In the genomic region with DNA sequence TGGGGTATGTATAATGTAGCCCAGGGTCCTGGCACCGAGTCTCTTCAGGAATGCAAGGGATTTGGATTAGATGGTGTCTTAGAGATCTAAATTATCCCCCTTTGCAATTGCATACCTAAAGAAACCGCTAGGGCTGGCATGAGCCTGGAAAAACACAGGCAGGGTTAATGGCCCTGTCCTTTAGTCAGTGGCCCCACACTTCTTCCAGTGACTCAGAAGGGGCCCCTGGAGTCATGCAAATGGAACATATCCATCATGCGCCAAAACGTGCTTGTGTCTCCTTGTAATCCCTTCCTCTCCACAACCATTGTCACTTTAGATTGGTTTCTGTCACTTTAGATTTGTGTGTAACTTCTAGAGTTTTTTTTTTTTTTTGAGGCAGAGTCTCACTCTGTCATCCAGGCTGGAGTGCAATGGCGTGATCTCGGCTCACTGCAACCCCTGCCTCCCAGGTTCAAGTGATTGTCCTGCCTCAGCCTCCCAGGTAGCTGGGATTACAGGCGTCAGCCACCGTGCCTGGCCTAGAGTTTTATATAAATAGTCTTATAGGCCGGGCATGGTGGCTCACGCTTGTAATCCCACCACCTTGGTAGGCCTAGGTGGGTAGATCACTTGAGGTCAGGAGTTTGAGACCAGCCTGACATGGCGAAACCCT, we compare ENCODE assay signal across 1 cellular context.
TF ChIP-seq lines count a peak whose summit lies in the region.

No MANE protein-coding gene starts in this region.

TF ChIP-seq in neural cell, 6 proteins besides CTCF, POLR2A, EP300 and RAD21 (continued from another document):
- TF ChIP-seq, protein P1, sequence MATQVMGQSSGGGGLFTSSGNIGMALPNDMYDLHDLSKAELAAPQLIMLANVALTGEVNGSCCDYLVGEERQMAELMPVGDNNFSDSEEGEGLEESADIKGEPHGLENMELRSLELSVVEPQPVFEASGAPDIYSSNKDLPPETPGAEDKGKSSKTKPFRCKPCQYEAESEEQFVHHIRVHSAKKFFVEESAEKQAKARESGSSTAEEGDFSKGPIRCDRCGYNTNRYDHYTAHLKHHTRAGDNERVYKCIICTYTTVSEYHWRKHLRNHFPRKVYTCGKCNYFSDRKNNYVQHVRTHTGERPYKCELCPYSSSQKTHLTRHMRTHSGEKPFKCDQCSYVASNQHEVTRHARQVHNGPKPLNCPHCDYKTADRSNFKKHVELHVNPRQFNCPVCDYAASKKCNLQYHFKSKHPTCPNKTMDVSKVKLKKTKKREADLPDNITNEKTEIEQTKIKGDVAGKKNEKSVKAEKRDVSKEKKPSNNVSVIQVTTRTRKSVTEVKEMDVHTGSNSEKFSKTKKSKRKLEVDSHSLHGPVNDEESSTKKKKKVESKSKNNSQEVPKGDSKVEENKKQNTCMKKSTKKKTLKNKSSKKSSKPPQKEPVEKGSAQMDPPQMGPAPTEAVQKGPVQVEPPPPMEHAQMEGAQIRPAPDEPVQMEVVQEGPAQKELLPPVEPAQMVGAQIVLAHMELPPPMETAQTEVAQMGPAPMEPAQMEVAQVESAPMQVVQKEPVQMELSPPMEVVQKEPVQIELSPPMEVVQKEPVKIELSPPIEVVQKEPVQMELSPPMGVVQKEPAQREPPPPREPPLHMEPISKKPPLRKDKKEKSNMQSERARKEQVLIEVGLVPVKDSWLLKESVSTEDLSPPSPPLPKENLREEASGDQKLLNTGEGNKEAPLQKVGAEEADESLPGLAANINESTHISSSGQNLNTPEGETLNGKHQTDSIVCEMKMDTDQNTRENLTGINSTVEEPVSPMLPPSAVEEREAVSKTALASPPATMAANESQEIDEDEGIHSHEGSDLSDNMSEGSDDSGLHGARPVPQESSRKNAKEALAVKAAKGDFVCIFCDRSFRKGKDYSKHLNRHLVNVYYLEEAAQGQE (IDR thresholded peaks at IDR 0.05; ENCODE audit: borderline replicate concordance): no peak
- no peak for TF ChIP-seq SMC3 (conservative IDR thresholded peaks at IDR 0.05; ENCODE audit: poor library complexity)
- no peak for TF ChIP-seq EZH2 (IDR thresholded peaks at IDR 0.05; ENCODE audit: borderline replicate concordance, insufficient read depth, low read length, poor library complexity, severe bottlenecking)
- TF ChIP-seq TAF1 (IDR thresholded peaks at IDR 0.05; ENCODE audit: low read depth): no peak
